Comparison of ENCODE assay signal across 32 cellular contexts in the genomic region with DNA sequence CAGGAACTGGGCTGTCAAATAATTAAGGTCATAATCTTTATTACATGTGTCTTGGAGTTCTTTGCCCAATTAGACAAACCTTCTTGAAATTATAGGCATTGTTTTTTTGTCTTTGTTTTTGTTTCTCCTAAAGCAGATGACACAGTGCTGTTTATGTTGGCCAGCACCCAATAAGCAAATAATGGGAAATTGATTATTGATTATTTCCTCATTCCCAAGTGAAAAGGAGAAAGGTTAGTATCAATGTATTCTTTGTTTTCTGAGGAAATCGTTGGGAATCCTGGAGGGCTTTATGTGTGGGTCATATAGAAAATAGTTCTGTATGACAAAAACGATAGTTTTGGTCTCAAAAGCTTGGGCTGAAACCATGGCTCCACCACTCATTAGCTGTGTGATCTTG. TPM values are rescaled to one million over a fixed set of nuclear protein-coding genes. Genes with fewer than 3 reads are reported as not detected.
"Had no signal": no experiment of that assay in that cellular context is flagged by ENCODE, and none has a peak within 500 bp of the region (broad histone marks: within the 10 kb centered on the region; RNA-seq: fewer than 3 reads in every experiment).

No MANE protein-coding gene starts in this region.

- H3K4me3 Mint-ChIP-seq: natural killer cell; nephron; neural progenitor cell; stimulated activated memory B cell treated with anti-CD40 and anti-IgM and Interleukin-4, amounts not matched to agents 10 μg/mL and 1 μg/mL and 100 μg/mL, for 72 hours; stimulated activated naive CD8-positive, alpha-beta T cell treated with anti-CD3 and anti-CD28 coated beads, Interleukin-15, amount 100 ng/mL, for 72 hours; type B pancreatic cell had no signal

- H3K27ac ChIP-seq: neural progenitor cell, ovary, parathyroid adenoma, psoas muscle, skin epidermis, spleen, suprapubic skin, testis, tibial artery, transverse colon, upper lobe of right lung, uterus had no signal

- ATAC-seq: natural killer cell; psoas muscle; right cardiac atrium; sciatic nerve; stimulated activated memory B cell treated with anti-CD40 and anti-IgM and Interleukin-4, amounts not matched to agents 10 μg/mL and 1 μg/mL and 100 μg/mL, for 72 hours; stimulated activated naive CD8-positive, alpha-beta T cell treated with anti-CD3 and anti-CD28 coated beads, Interleukin-15, amount 100 ng/mL, for 72 hours; stimulated activated naive CD8-positive, alpha-beta T cell treated with anti-CD3 and anti-CD28 coated beads, Interleukin-15, Interleukin-2, amounts not matched to agents 100 U/mL and 50 U/mL, for 24 hours; upper lobe of right lung had no signal

- H3K9me3 ChIP-seq: ovary, psoas muscle, spleen, suprapubic skin, testis, tibial artery, transverse colon, upper lobe of right lung, uterus had no signal

- H3K4me2 ChIP-seq: neural progenitor cell, smooth muscle cell had no signal

- H3K9me3 Mint-ChIP-seq: natural killer cell; nephron; neural progenitor cell; stimulated activated memory B cell treated with anti-CD40 and anti-IgM and Interleukin-4, amounts not matched to agents 10 μg/mL and 1 μg/mL and 100 μg/mL, for 72 hours; stimulated activated naive CD8-positive, alpha-beta T cell treated with anti-CD3 and anti-CD28 coated beads, Interleukin-15, amount 100 ng/mL, for 72 hours; type B pancreatic cell had no signal

- H3K9ac ChIP-seq: neural progenitor cell, parathyroid adenoma had no signal

- H3K79me2 ChIP-seq: parathyroid adenoma had no signal

- H3K4me3 ChIP-seq: neural progenitor cell, ovary, psoas muscle, skin epidermis, smooth muscle cell, spleen, suprapubic skin, testis, tibial artery, transverse colon, upper lobe of right lung, uterus had no signal

- H3K27me3 ChIP-seq: ovary, testis had no signal

- H3K27ac Mint-ChIP-seq: natural killer cell; nephron; neural progenitor cell; progenitor cell of endocrine pancreas; stimulated activated memory B cell treated with anti-CD40 and anti-IgM and Interleukin-4, amounts not matched to agents 10 μg/mL and 1 μg/mL and 100 μg/mL, for 72 hours; stimulated activated naive CD8-positive, alpha-beta T cell treated with anti-CD3 and anti-CD28 coated beads, Interleukin-15, amount 100 ng/mL, for 72 hours; type B pancreatic cell had no signal

- H3K36me3 ChIP-seq: neural progenitor cell, ovary, spleen, suprapubic skin, tibial artery, transverse colon, upper lobe of right lung, uterus had no signal

- H3K36me3 Mint-ChIP-seq: natural killer cell; neural progenitor cell; stimulated activated memory B cell treated with anti-CD40 and anti-IgM and Interleukin-4, amounts not matched to agents 10 μg/mL and 1 μg/mL and 100 μg/mL, for 72 hours; type B pancreatic cell had no signal

- H2AFZ ChIP-seq: neural progenitor cell, parathyroid adenoma had no signal

- H3K4me1 ChIP-seq: parathyroid adenoma, psoas muscle had no signal

- DNase-seq: natural killer cell; occipital lobe; ovary; posterior cingulate gyrus; psoas muscle; right cardiac atrium; spleen; stimulated activated CD4-positive, alpha-beta T cell treated with anti-CD3 and anti-CD28 coated beads, Interleukin-12 subunit alpha, Interleukin-12 subunit beta, amount 100 ng/mL, for 4 hours; stimulated activated CD4-positive, alpha-beta T cell treated with anti-CD3 and anti-CD28 coated beads, Interleukin-1b, Interleukin-23, amount 100 ng/mL, for 48 hours; stimulated activated CD4-positive, alpha-beta T cell treated with anti-CD3 and anti-CD28 coated beads, Interleukin-4, amount 100 ng/mL, for 1 hour; stimulated activated CD4-positive, alpha-beta T cell treated with anti-CD3 and anti-CD28 coated beads, Interleukin-4, amount 100 ng/mL, for 4 hours; stimulated activated CD8-positive, alpha-beta memory T cell treated with anti-CD3 and anti-CD28 coated beads, Interleukin-4, amount 100 ng/mL, for 48 hours; stimulated activated naive CD4-positive, alpha-beta T cell; stimulated activated naive CD8-positive, alpha-beta T cell treated with anti-CD3 and anti-CD28 coated beads, Interleukin-15, amount 100 ng/mL, for 72 hours; stimulated activated naive CD8-positive, alpha-beta T cell treated with anti-CD3 and anti-CD28 coated beads, Interleukin-15, Interleukin-2, amounts not matched to agents 100 U/mL and 50 U/mL, for 24 hours; substantia nigra; testis; tibial artery; transverse colon; upper lobe of right lung; uterus had no signal

RNA-seq across cellular contexts. Expression of gene CYP24A1, which starts 4.5 kb away (rescaled TPM):
- total RNA-seq: occipital lobe, osteoblast, progenitor cell of endocrine pancreas, psoas muscle, right cardiac atrium, sciatic nerve, spleen, transverse colon had no signal
- polyA plus RNA-seq: ovary, right cardiac atrium, spleen had no signal
